In the genomic region with DNA sequence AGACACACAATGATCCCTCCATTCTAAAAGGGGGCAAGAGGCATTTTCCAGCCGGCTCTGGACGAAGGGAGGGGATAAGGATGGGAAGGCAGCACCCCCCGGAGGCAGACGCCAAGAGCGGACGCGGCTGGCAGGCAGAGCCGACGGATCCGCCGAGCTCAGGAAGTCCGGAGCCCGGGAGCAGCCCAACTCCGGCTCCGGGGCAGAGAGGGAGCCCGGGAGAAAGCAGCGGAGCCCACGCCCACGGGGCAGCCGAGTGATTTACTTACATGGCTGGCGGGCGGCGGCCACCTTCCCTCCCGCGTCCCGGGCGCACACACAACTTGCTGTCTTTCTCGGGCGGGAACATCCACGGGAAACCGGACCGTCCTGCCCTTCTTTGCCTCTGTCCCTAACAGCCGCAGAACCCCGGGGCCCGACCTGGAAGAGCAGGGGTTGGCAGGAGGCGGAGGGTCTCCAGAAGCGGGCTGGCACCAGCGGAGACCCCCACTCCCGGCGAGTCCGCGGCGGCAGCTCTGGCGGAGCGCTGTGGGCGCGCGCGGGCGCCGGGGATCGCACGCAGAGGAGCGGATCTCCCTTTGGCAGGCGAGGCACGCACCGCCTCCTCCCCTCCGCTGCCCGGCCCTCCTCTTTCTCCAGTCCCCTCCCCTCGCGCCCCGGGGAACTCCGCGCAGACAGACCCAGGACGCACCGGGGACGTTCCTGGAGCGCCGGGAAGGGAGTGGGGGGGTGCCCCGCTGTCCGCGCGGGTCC, we compare ENCODE assay signal across 8 cellular contexts. TPM values are rescaled to one million over a fixed set of nuclear protein-coding genes. Genes with fewer than 3 reads are reported as not detected.
A peak's percentile ranks its signal among the peaks of the same experiment; 100 is the strongest.
DNase-seq lines count a peak whose midpoint lies in the region; ATAC-seq lines count a peak whose summit lies in the region.

Gene LHFPL6 (minus strand): TSS at position 580 of the 753 bp plus-strand sequence.

- CTCF ChIA-PET in naive thymus-derived CD4-positive, alpha-beta T cell (lab: Charles Lee): no interaction called here

- peaks cover 79% of the 10 kb centered on the region for H3K27me3 Mint-ChIP-seq in CD4-positive, CD25-positive, alpha-beta regulatory T cell
- peaks cover 47% of the 10 kb centered on the region for H3K27me3 Mint-ChIP-seq in activated T-helper 17 cell treated with anti-CD3 and anti-CD28 coated beads, Interleukin-2, amount 50 U/mL, for 72 hours
- peaks cover 36 to 61% (median 53%) of the 10 kb centered on the region in 5 donors for H3K27me3 Mint-ChIP-seq in naive thymus-derived CD4-positive, alpha-beta T cell
- peaks cover 62% of the 10 kb centered on the region for H3K27me3 Mint-ChIP-seq in stimulated activated naive CD8-positive, alpha-beta T cell treated with anti-CD3 and anti-CD28 coated beads, Interleukin-15, amount 100 ng/mL, for 72 hours

- DNase-seq in CD4-positive, CD25-positive, alpha-beta regulatory T cell: peak in 2 of 3 donors; percentile 7 to 45
- DNase-seq in OCI-M2 (lab: John Stamatoyannopoulos, UW; ENCODE audit: unreplicated experiment) (peak; percentile 11), fibroblast of peridontal ligament (ENCODE audit: extremely low read depth) (peak; percentile 74)
- peak in 8 of 9 donors; percentile 4 to 80 (median 22) for DNase-seq in naive thymus-derived CD4-positive, alpha-beta T cell
- DNase-seq in stimulated activated naive CD8-positive, alpha-beta T cell treated with anti-CD3 and anti-CD28 coated beads, Interleukin-15, amount 100 ng/mL, for 72 hours: peak; percentile 57 to 68

- peaks cover 16% of the 10 kb centered on the region for H3K4me1 ChIP-seq in CD4-positive, CD25-positive, alpha-beta regulatory T cell (ENCODE audit: control insufficient read depth, insufficient read depth, low read length, poor library complexity, severe bottlenecking)
- peaks cover 0 to 6% of the 10 kb centered on the region in 2 donors for H3K4me1 ChIP-seq in naive thymus-derived CD4-positive, alpha-beta T cell (ENCODE audit: control insufficient read depth in 2 of 2, insufficient read depth in 2 of 2, low read length in 2 of 2)

- H3K36me3 ChIP-seq in CD4-positive, CD25-positive, alpha-beta regulatory T cell (ENCODE audit: control insufficient read depth, insufficient read depth, low read length): no peaks in the 10 kb centered on the region
- H3K36me3 ChIP-seq in naive thymus-derived CD4-positive, alpha-beta T cell (ENCODE audit: control insufficient read depth in 2 of 3, insufficient read depth in 3 of 3, low read length in 3 of 3): no peaks in the 10 kb centered on the region

- peak within 1 kb of the TSS; percentile 33 to 85 (median 81) for H3K4me3 Mint-ChIP-seq in CD4-positive, CD25-positive, alpha-beta regulatory T cell
- peak within 1 kb of the TSS; percentile 74 for H3K4me3 Mint-ChIP-seq in activated T-helper 17 cell treated with anti-CD3 and anti-CD28 coated beads, Interleukin-2, amount 50 U/mL, for 72 hours
- peak within 1 kb of the TSS; percentile 60 to 84 (median 76) for H3K4me3 Mint-ChIP-seq in naive thymus-derived CD4-positive, alpha-beta T cell
- peak within 1 kb of the TSS; percentile 83 to 93 for H3K4me3 Mint-ChIP-seq in stimulated activated naive CD8-positive, alpha-beta T cell treated with anti-CD3 and anti-CD28 coated beads, Interleukin-15, amount 100 ng/mL, for 72 hours

- H3K27ac ChIP-seq in CD4-positive, CD25-positive, alpha-beta regulatory T cell (ENCODE audit: insufficient read depth, low read length, poor library complexity, severe bottlenecking): no peak within 1 kb of the TSS
- H3K27ac ChIP-seq in naive thymus-derived CD4-positive, alpha-beta T cell (ENCODE audit: low read depth, low read length): no peak within 1 kb of the TSS

- H3K4me1 Mint-ChIP-seq in CD4-positive, CD25-positive, alpha-beta regulatory T cell: peaks cover 0 to 20% (median 11%) of the 10 kb centered on the region in 4 donors
- peaks cover 5% of the 10 kb centered on the region for H3K4me1 Mint-ChIP-seq in activated T-helper 17 cell treated with anti-CD3 and anti-CD28 coated beads, Interleukin-2, amount 50 U/mL, for 72 hours
- H3K4me1 Mint-ChIP-seq in naive thymus-derived CD4-positive, alpha-beta T cell: peaks cover 6 to 15% (median 12%) of the 10 kb centered on the region in 7 donors
- H3K4me1 Mint-ChIP-seq in stimulated activated naive CD8-positive, alpha-beta T cell treated with anti-CD3 and anti-CD28 coated beads, Interleukin-15, amount 100 ng/mL, for 72 hours: peaks cover 16% of the 10 kb centered on the region

- POLR2A ChIA-PET in naive thymus-derived CD4-positive, alpha-beta T cell (lab: Charles Lee): no interaction called here

- H3K27ac Mint-ChIP-seq in CD4-positive, CD25-positive, alpha-beta regulatory T cell: no peak within 1 kb of the TSS
- H3K27ac Mint-ChIP-seq in activated T-helper 17 cell treated with anti-CD3 and anti-CD28 coated beads, Interleukin-2, amount 50 U/mL, for 72 hours: peak within 1 kb of the TSS; percentile 18
- peak within 1 kb of the TSS in 2 of 9 donors; percentile 20 to 46 for H3K27ac Mint-ChIP-seq in naive thymus-derived CD4-positive, alpha-beta T cell
- peak within 1 kb of the TSS; percentile 36 to 88 for H3K27ac Mint-ChIP-seq in stimulated activated naive CD8-positive, alpha-beta T cell treated with anti-CD3 and anti-CD28 coated beads, Interleukin-15, amount 100 ng/mL, for 72 hours

- peaks cover 0 to 2% (median 0%) of the 10 kb centered on the region in 7 donors for H3K9me3 Mint-ChIP-seq in CD4-positive, CD25-positive, alpha-beta regulatory T cell
- H3K9me3 Mint-ChIP-seq in activated T-helper 17 cell treated with anti-CD3 and anti-CD28 coated beads, Interleukin-2, amount 50 U/mL, for 72 hours: no peaks in the 10 kb centered on the region
- no peaks in the 10 kb centered on the region for H3K9me3 Mint-ChIP-seq in naive thymus-derived CD4-positive, alpha-beta T cell
- no peaks in the 10 kb centered on the region for H3K9me3 Mint-ChIP-seq in stimulated activated naive CD8-positive, alpha-beta T cell treated with anti-CD3 and anti-CD28 coated beads, Interleukin-15, amount 100 ng/mL, for 72 hours

- intact Hi-C loops in naive thymus-derived CD4-positive, alpha-beta T cell (cut with micrococcal nuclease): loop anchor here in 1 of 2 donors (2.0 kb wide), 1 partner anchor 564 kb away; the partner anchor contains the start of genes NHLRC3 and PROSER1

- H3K9me3 ChIP-seq in CD4-positive, CD25-positive, alpha-beta regulatory T cell (ENCODE audit: control insufficient read depth in 2 of 2, low read length in 2 of 2): no peaks in the 10 kb centered on the region
- H3K9me3 ChIP-seq in naive thymus-derived CD4-positive, alpha-beta T cell (ENCODE audit: control insufficient read depth in 2 of 3, low read length in 3 of 3): no peaks in the 10 kb centered on the region

- H3K27me3 ChIP-seq in CD4-positive, CD25-positive, alpha-beta regulatory T cell (ENCODE audit: control insufficient read depth, insufficient read depth, low read length): peaks cover 45% of the 10 kb centered on the region
- H3K27me3 ChIP-seq in naive thymus-derived CD4-positive, alpha-beta T cell (ENCODE audit: control insufficient read depth in 2 of 2, insufficient read depth in 2 of 2, low read length in 2 of 2): peaks cover 7 to 14% of the 10 kb centered on the region in 2 donors

- ATAC-seq in CD4-positive, CD25-positive, alpha-beta regulatory T cell (ENCODE audit: low read depth in 2 of 2): peak; percentile 47 to 48
- ATAC-seq in GM19455 (IDR thresholded peaks at IDR 0.05; ENCODE audit: unreplicated experiment) (peak; percentile 92), HG03565 (IDR thresholded peaks at IDR 0.05; ENCODE audit: unreplicated experiment) (peak; percentile 74)
- peak; percentile 98 for ATAC-seq in activated T-helper 17 cell treated with anti-CD3 and anti-CD28 coated beads, Interleukin-2, amount 50 U/mL, for 72 hours (replicated peaks)
- ATAC-seq in naive thymus-derived CD4-positive, alpha-beta T cell: peak; percentile 84
- ATAC-seq in stimulated activated naive CD8-positive, alpha-beta T cell treated with anti-CD3 and anti-CD28 coated beads, Interleukin-15, amount 100 ng/mL, for 72 hours: peak; percentile 95

- no peaks in the 10 kb centered on the region for H3K36me3 Mint-ChIP-seq in CD4-positive, CD25-positive, alpha-beta regulatory T cell
- H3K36me3 Mint-ChIP-seq in activated T-helper 17 cell treated with anti-CD3 and anti-CD28 coated beads, Interleukin-2, amount 50 U/mL, for 72 hours (ENCODE audit: low read depth): no peaks in the 10 kb centered on the region
- H3K36me3 Mint-ChIP-seq in naive thymus-derived CD4-positive, alpha-beta T cell: no peaks in the 10 kb centered on the region

- no peak within 1 kb of the TSS for H3K4me3 ChIP-seq in CD4-positive, CD25-positive, alpha-beta regulatory T cell (ENCODE audit: low read depth, low read length)
- peak within 1 kb of the TSS; percentile 44 for H3K4me3 ChIP-seq in naive thymus-derived CD4-positive, alpha-beta T cell (ENCODE audit: low read length)

RNA-seq across cellular contexts. Expression of gene LHFPL6, which starts in this region (rescaled TPM):
- not detected for total RNA-seq in CD4-positive, CD25-positive, alpha-beta regulatory T cell
- under 1 TPM in 2 of 4 donors, not detected in 2; 0.20 to 0.42 TPM for polyA plus RNA-seq in CD4-positive, CD25-positive, alpha-beta regulatory T cell
- total RNA-seq in activated T-helper 17 cell treated with anti-CD3 and anti-CD28 coated beads, Interleukin-2, amount 50 U/mL, for 72 hours: 1 to 10 TPM; 1.1 to 7.5 TPM
- total RNA-seq in naive thymus-derived CD4-positive, alpha-beta T cell: under 1 TPM in 1 of 5 experiments, not detected in 4; 0.92 TPM
- polyA plus RNA-seq in naive thymus-derived CD4-positive, alpha-beta T cell: not detected

Comparison
In these comparisons a context has a peak if more than half of its experiments do, and no peak if none do; other contexts are left out.
1. Peak in DNase-seq and ATAC-seq in CD4-positive, CD25-positive, alpha-beta regulatory T cell; RNA of the gene not detected or under 1 TPM.
2. Peak in DNase-seq, ATAC-seq and H3K4me3 ChIP-seq in naive thymus-derived CD4-positive, alpha-beta T cell; RNA of the gene not detected or under 1 TPM.
3. ATAC-seq: peak in every context shown above with its lines; median percentile 98 in activated T-helper 17 cell treated with anti-CD3 and anti-CD28 coated beads, Interleukin-2, amount 50 U/mL, for 72 hours; 95 in stimulated activated naive CD8-positive, alpha-beta T cell treated with anti-CD3 and anti-CD28 coated beads, Interleukin-15, amount 100 ng/mL, for 72 hours; 92 in GM19455; 84 in naive thymus-derived CD4-positive, alpha-beta T cell; 74 in HG03565; 48 in CD4-positive, CD25-positive, alpha-beta regulatory T cell.
4. DNase-seq: peak in every context shown above with its lines; median percentile 74 in fibroblast of peridontal ligament; 62 in stimulated activated naive CD8-positive, alpha-beta T cell treated with anti-CD3 and anti-CD28 coated beads, Interleukin-15, amount 100 ng/mL, for 72 hours; 26 in CD4-positive, CD25-positive, alpha-beta regulatory T cell; 22 in naive thymus-derived CD4-positive, alpha-beta T cell; 11 in OCI-M2.
5. H3K27ac Mint-ChIP-seq: peak in activated T-helper 17 cell treated with anti-CD3 and anti-CD28 coated beads, Interleukin-2, amount 50 U/mL, for 72 hours (single experiment) and stimulated activated naive CD8-positive, alpha-beta T cell treated with anti-CD3 and anti-CD28 coated beads, Interleukin-15, amount 100 ng/mL, for 72 hours (2 of 2); none in CD4-positive, CD25-positive, alpha-beta regulatory T cell (0 of 3).
6. Peak in every context shown above with its lines, with median percentiles within 50 percentile points of each other: H3K4me3 Mint-ChIP-seq.